Comparison of ENCODE assay signal across 1 cellular context in the genomic region with DNA sequence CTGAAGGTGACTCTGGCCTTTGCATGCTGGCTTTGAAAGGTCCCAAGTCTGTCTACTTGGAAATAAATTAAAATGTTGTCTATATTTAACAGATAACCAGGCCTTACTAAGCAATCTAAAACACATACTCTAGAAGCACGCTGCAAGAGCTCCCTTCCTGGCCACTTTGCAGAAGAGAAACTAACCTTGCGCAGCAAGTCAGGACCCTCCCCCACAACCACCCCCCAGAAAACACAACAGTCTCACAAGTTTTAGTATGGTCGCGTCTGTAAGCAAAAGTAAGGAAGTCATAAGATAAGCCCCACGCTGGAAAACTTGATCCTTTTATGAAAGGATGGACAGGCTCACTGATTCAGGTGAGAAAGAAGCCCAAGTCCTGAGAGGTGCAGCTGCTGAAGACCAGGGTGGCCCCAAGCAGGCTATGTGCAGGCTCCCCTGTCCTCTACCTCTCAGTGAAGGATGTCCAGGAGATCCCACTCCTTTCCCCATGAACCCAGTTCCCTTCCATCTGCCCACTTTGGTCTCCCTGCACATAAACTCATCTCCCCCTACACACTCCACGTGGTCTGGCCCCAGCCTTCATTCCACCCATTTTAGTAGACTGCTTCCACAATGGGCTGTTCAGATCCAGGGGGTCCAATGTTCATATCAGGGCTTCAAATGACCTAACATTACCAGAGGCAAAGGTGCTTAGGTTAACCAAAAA.
TF ChIP-seq lines count a peak whose summit lies in the region.

No MANE protein-coding gene starts in this region.

TF ChIP-seq in IMR-90, 13 proteins besides CTCF, POLR2A, EP300 and RAD21:
- TF ChIP-seq NFE2L2 (IDR thresholded peaks at IDR 0.05; ENCODE audit: low read depth, low read length) (no peak), USF2 (IDR thresholded peaks at IDR 0.05; ENCODE audit: low read depth, low read length) (no peak), MAFK (IDR thresholded peaks at IDR 0.05; ENCODE audit: low read depth, low read length) (no peak), SMC3 (IDR thresholded peaks at IDR 0.05; ENCODE audit: low read depth, low read length) (no peak), RFX5 (IDR thresholded peaks at IDR 0.05; ENCODE audit: low read depth, low read length) (no peak), CHD1 (IDR thresholded peaks at IDR 0.05; ENCODE audit: low read depth, low read length) (no peak)
- TF ChIP-seq, protein P1, sequence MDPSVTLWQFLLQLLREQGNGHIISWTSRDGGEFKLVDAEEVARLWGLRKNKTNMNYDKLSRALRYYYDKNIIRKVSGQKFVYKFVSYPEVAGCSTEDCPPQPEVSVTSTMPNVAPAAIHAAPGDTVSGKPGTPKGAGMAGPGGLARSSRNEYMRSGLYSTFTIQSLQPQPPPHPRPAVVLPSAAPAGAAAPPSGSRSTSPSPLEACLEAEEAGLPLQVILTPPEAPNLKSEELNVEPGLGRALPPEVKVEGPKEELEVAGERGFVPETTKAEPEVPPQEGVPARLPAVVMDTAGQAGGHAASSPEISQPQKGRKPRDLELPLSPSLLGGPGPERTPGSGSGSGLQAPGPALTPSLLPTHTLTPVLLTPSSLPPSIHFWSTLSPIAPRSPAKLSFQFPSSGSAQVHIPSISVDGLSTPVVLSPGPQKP (IDR thresholded peaks at IDR 0.05; ENCODE audit: borderline replicate concordance, low read depth, low read length): no peak
